ENCODE assay signal across 18 cellular contexts in the genomic region with DNA sequence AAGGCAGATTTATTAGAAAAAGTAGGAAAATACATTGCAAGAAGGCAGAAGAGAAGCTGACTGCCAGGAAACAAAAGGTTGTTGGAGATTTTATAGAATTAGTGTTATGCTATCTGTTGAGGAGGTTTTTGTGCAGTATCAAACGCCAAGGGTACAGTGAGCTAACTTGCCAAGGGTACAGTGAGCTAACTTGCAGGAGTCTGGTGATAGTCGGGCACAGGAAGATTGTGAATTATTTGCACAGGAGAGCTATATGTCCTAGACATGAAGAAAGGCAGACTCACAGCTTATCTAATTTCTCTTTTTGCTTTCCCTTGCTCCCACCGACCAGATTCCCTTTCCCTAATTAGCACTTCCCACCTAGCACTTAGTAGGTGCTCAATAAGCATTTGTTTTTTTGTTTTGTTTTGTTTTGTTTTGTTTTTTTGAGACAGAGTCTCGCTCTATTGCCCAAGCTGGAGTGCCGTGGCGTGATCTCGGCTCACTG. TPM values are rescaled to one million over a fixed set of nuclear protein-coding genes. Genes with fewer than 3 reads are reported as not detected.
DNase-seq lines count a peak whose midpoint lies in the region; ATAC-seq and TF ChIP-seq lines count a peak whose summit lies in the region.
"Had no signal": no experiment of that assay in that cellular context is flagged by ENCODE, and none has a peak within 500 bp of the region (broad histone marks: within the 10 kb centered on the region; RNA-seq: fewer than 3 reads in every experiment).

No MANE protein-coding gene starts in this region.

- dilution Hi-C loops in IMR-90 (cut with HindIII; ENCODE audit: low sequenced_read_pairs, unreplicated experiment): no loop called here

- H3K18ac ChIP-seq in IMR-90 (ENCODE audit: low read depth, low read length): no peak overlapping the region

- no peak overlapping the region for H2BK15ac ChIP-seq in IMR-90 (ENCODE audit: low read depth, low read length)

- peaks cover 9 to 24% of the 10 kb centered on the region in 2 experiments; a peak in 3 of 4 replicates for H3K79me1 ChIP-seq in IMR-90 (ENCODE audit: low read depth in 1 of 2, low read length in 2 of 2)

- H2BK5ac ChIP-seq in IMR-90 (ENCODE audit: low read depth, low read length, poor library complexity, severe bottlenecking): no peak overlapping the region

- H3K27me3 Mint-ChIP-seq in CD14-positive monocyte (ENCODE audit: low read depth in 3 of 3): peaks cover 0 to 3% (median 0%) of the 10 kb centered on the region in 3 donors
- no peaks in the 10 kb centered on the region for H3K27me3 Mint-ChIP-seq in activated T-helper 2 cell treated with anti-CD3 and anti-CD28 coated beads, Interferon-gamma antibody, Interleukin-2, Interleukin-4, amounts not matched to agents 10 μg/mL and 5 μg/mL and 100 μg/mL, durations not matched to agents 14 hours and 24 hours and 36 hours (ENCODE audit: low read depth)
- no peaks in the 10 kb centered on the region for H3K27me3 Mint-ChIP-seq in naive thymus-derived CD4-positive, alpha-beta T cell

- CTCF ChIA-PET in IMR-90 (lab: Yijun Ruan, JAX): no interaction called here
- CTCF ChIA-PET in naive thymus-derived CD4-positive, alpha-beta T cell (lab: Charles Lee): interaction anchor here (1.1 to 18.2 kb wide), 5 partner anchors 9 to 148 kb away, joined by 3 to 1110 read pairs (median 14); no protein-coding TSS in a partner anchor

- TF ChIP-seq POLR2A in IMR-90 (IDR thresholded peaks at IDR 0.05; ENCODE audit: low read depth, low read length): no peak

- H3K14ac ChIP-seq in IMR-90 (replicated peaks; ENCODE audit: low read depth, low read length): no peak overlapping the region

- BruUV-seq in IMR-90 (replicated peaks; lab: Mats Ljungman, UMichigan): no TSS peak

- H3K4me2 ChIP-seq in IMR-90 (ENCODE audit: low read depth, low read length): no peak overlapping the region

- H2AFZ ChIP-seq in IMR-90 (replicated peaks; ENCODE audit: low read length, poor library complexity): no peak overlapping the region

- H3K27ac ChIP-seq in IMR-90 (ENCODE audit: insufficient read depth, low read length): no peak overlapping the region
- H3K27ac ChIP-seq in naive thymus-derived CD4-positive, alpha-beta T cell (ENCODE audit: low read depth, low read length): peak overlapping the region; percentile 86
- H3K27ac ChIP-seq: WERI-Rb-1 had no signal

- no peak overlapping the region for H2AK5ac ChIP-seq in IMR-90 (ENCODE audit: low read depth, low read length)

- no peak overlapping the region for H3K56ac ChIP-seq in IMR-90 (ENCODE audit: extremely low read depth, insufficient read depth, low read length)

- no peak overlapping the region for H4K5ac ChIP-seq in IMR-90 (ENCODE audit: low read depth, low read length)

- WGBS in IMR-90 (ENCODE audit: extremely low coverage in 2 of 2, insufficient read length in 1 of 2), 2 experiments: no CpG with 5 or more reads among the region's 7 CpGs

- peaks cover 81% of the 10 kb centered on the region for H3K4me1 Mint-ChIP-seq in CD14-positive monocyte
- peaks cover 67% of the 10 kb centered on the region for H3K4me1 Mint-ChIP-seq in activated T-helper 2 cell treated with anti-CD3 and anti-CD28 coated beads, Interferon-gamma antibody, Interleukin-2, Interleukin-4, amounts not matched to agents 10 μg/mL and 5 μg/mL and 100 μg/mL, durations not matched to agents 14 hours and 24 hours and 36 hours (ENCODE audit: low read depth)
- H3K4me1 Mint-ChIP-seq in naive thymus-derived CD4-positive, alpha-beta T cell: peaks cover 64 to 73% (median 70%) of the 10 kb centered on the region in 7 donors

- TF ChIP-seq CTCF in CD14-positive monocyte (IDR thresholded peaks at IDR 0.05) (no peak), IMR-90 (conservative IDR thresholded peaks at IDR 0.05; ENCODE audit: low read depth, low read length) (no peak)

- H4K8ac ChIP-seq in IMR-90 (ENCODE audit: low read depth in 2 of 2, low read length in 2 of 2): no peak overlapping the region

- no peak for TF ChIP-seq RAD21 in IMR-90 (IDR thresholded peaks at IDR 0.05; ENCODE audit: low read length)

- H4K91ac ChIP-seq in IMR-90 (ENCODE audit: insufficient read depth, low read depth, low read length): no peak overlapping the region

- peaks cover 4 to 9% of the 10 kb centered on the region in 2 donors for H3K36me3 Mint-ChIP-seq in CD14-positive monocyte
- peaks cover 14% of the 10 kb centered on the region for H3K36me3 Mint-ChIP-seq in activated T-helper 2 cell treated with anti-CD3 and anti-CD28 coated beads, Interferon-gamma antibody, Interleukin-2, Interleukin-4, amounts not matched to agents 10 μg/mL and 5 μg/mL and 100 μg/mL, durations not matched to agents 14 hours and 24 hours and 36 hours (ENCODE audit: low read depth)
- peaks cover 0 to 30% (median 0%) of the 10 kb centered on the region in 5 donors for H3K36me3 Mint-ChIP-seq in naive thymus-derived CD4-positive, alpha-beta T cell

- H3K36me3 ChIP-seq in IMR-90 (ENCODE audit: control insufficient read depth, insufficient read depth, low read length): no peaks in the 10 kb centered on the region
- peaks cover 0 to 9% (median 0%) of the 10 kb centered on the region in 3 experiments for H3K36me3 ChIP-seq in naive thymus-derived CD4-positive, alpha-beta T cell (ENCODE audit: control insufficient read depth in 2 of 3, insufficient read depth in 3 of 3, low read length in 3 of 3)

- peaks cover 0 to 3% (median 0%) of the 10 kb centered on the region in 7 donors for H3K9me3 Mint-ChIP-seq in CD14-positive monocyte
- H3K9me3 Mint-ChIP-seq in activated T-helper 2 cell treated with anti-CD3 and anti-CD28 coated beads, Interferon-gamma antibody, Interleukin-2, Interleukin-4, amounts not matched to agents 10 μg/mL and 5 μg/mL and 100 μg/mL, durations not matched to agents 14 hours and 24 hours and 36 hours: no peaks in the 10 kb centered on the region
- H3K9me3 Mint-ChIP-seq in naive thymus-derived CD4-positive, alpha-beta T cell: no peaks in the 10 kb centered on the region

- no peak overlapping the region for H3K4ac ChIP-seq in IMR-90 (ENCODE audit: low read depth, low read length)

- H3K4me3 ChIP-seq in IMR-90 (ENCODE audit: insufficient read depth, low read depth, low read length): no peak overlapping the region
- H3K4me3 ChIP-seq in naive thymus-derived CD4-positive, alpha-beta T cell (ENCODE audit: low read length): no peak overlapping the region
- H3K4me3 ChIP-seq: mucosa of descending colon had no signal

- DNase-seq in CD14-positive monocyte (ENCODE audit: low spot score) (no peak), IMR-90 (no peak), NCI-H1417 treated with DMSO at 0.1 percent for 48 hours (lab: John Stamatoyannopoulos, UW) (no peak), cerebellum (ENCODE audit: low spot score) (no peak), NCI-H187 treated with DMSO at 0.1 percent for 48 hours (lab: John Stamatoyannopoulos, UW) (no peak), HUDEP-2 (lab: John Stamatoyannopoulos, UW; ENCODE audit: unreplicated experiment in 76 of 76) (no peak)
- DNase-seq in activated T-helper 2 cell treated with anti-CD3 and anti-CD28 coated beads, Interferon-gamma antibody, Interleukin-2, Interleukin-4, amounts not matched to agents 10 μg/mL and 5 μg/mL and 100 μg/mL, durations not matched to agents 14 hours and 24 hours and 36 hours (ENCODE audit: low spot score): no peak
- no peak for DNase-seq in naive thymus-derived CD4-positive, alpha-beta T cell
- DNase-seq: GF-D8, islet precursor cell, NCI-H2081, NCI-H774, SHP77, WERI-Rb-1 had no signal

- no peak for ATAC-seq in IMR-90 (ENCODE audit: low read depth)
- no peak for ATAC-seq in naive thymus-derived CD4-positive, alpha-beta T cell

- no peaks in the 10 kb centered on the region for H3K9me3 ChIP-seq in IMR-90 (ENCODE audit: control insufficient read depth, insufficient read depth, low read length)
- H3K9me3 ChIP-seq in naive thymus-derived CD4-positive, alpha-beta T cell (ENCODE audit: control insufficient read depth in 2 of 3, low read length in 3 of 3): no peaks in the 10 kb centered on the region
- H3K9me3 ChIP-seq: mucosa of descending colon had no signal

- no peak overlapping the region for H2AK9ac ChIP-seq in IMR-90 (replicated peaks; ENCODE audit: low read depth, low read length, poor library complexity)

- in situ Hi-C loops in IMR-90 (cut with MboI; ENCODE audit: low sequenced_read_pairs): loop anchor here (10.0 kb wide), 1 partner anchor 404 kb away; no protein-coding TSS in a partner anchor

- H4K20me1 ChIP-seq in IMR-90 (ENCODE audit: insufficient read depth, low read length): peaks cover 17% of the 10 kb centered on the region

- H2BK120ac ChIP-seq in IMR-90 (ENCODE audit: low read depth, low read length): no peak overlapping the region

- intact Hi-C loops in CD14-positive monocyte (cut with micrococcal nuclease) (no loop called here), IMR-90 (cut with micrococcal nuclease) (no loop called here)
- intact Hi-C loops in activated T-helper 2 cell treated with anti-CD3 and anti-CD28 coated beads, Interferon-gamma antibody, Interleukin-2, Interleukin-4, amounts not matched to agents 10 μg/mL and 5 μg/mL and 100 μg/mL, durations not matched to agents 14 hours and 24 hours and 36 hours (cut with micrococcal nuclease): no loop called here
- intact Hi-C loops in naive thymus-derived CD4-positive, alpha-beta T cell (cut with micrococcal nuclease): loop anchor here in 1 of 2 donors (5.0 kb wide), 1 partner anchor 128 kb away; a partner anchor contains a TSS

- peak overlapping the region; percentile 31; the same call in 1 of the 2 replicates for H3K23ac ChIP-seq in IMR-90 (ENCODE audit: low read depth, low read length)

- H3K27me3 ChIP-seq in IMR-90 (ENCODE audit: control insufficient read depth, insufficient read depth, low read length): no peaks in the 10 kb centered on the region
- H3K27me3 ChIP-seq in naive thymus-derived CD4-positive, alpha-beta T cell (ENCODE audit: control insufficient read depth in 2 of 2, insufficient read depth in 2 of 2, low read length in 2 of 2): no peaks in the 10 kb centered on the region

- peak overlapping the region in 1 of 2 donors; percentile 45 for H3K4me3 Mint-ChIP-seq in CD14-positive monocyte
- H3K4me3 Mint-ChIP-seq in activated T-helper 2 cell treated with anti-CD3 and anti-CD28 coated beads, Interferon-gamma antibody, Interleukin-2, Interleukin-4, amounts not matched to agents 10 μg/mL and 5 μg/mL and 100 μg/mL, durations not matched to agents 14 hours and 24 hours and 36 hours (ENCODE audit: low read depth): no peak overlapping the region
- peak overlapping the region; percentile 34 to 99 (median 88) for H3K4me3 Mint-ChIP-seq in naive thymus-derived CD4-positive, alpha-beta T cell

- no peak overlapping the region for H2BK20ac ChIP-seq in IMR-90 (ENCODE audit: low read depth, low read length)

- peaks cover 14% of the 10 kb centered on the region for H3K4me1 ChIP-seq in IMR-90 (ENCODE audit: control insufficient read depth, insufficient read depth, low read length)
- peaks cover 55 to 56% of the 10 kb centered on the region in 2 donors for H3K4me1 ChIP-seq in naive thymus-derived CD4-positive, alpha-beta T cell (ENCODE audit: control insufficient read depth in 2 of 2, insufficient read depth in 2 of 2, low read length in 2 of 2)

- POLR2A ChIA-PET in IMR-90 (lab: Charles Lee; ENCODE audit: unreplicated experiment): interaction anchor here (0.5 kb wide), 1 partner anchor 51 kb away, joined by 3 read pairs; no protein-coding TSS in a partner anchor
- POLR2A ChIA-PET in naive thymus-derived CD4-positive, alpha-beta T cell (lab: Charles Lee): interaction anchor here (1.0 to 24.4 kb wide), 5 partner anchors 8 to 159 kb away, joined by 3 to 1077 read pairs (median 6); a partner anchor contains a TSS

- peak overlapping the region; percentile 97 to 99 (median 99) for H3K27ac Mint-ChIP-seq in CD14-positive monocyte
- peak overlapping the region; percentile 99 for H3K27ac Mint-ChIP-seq in activated T-helper 2 cell treated with anti-CD3 and anti-CD28 coated beads, Interferon-gamma antibody, Interleukin-2, Interleukin-4, amounts not matched to agents 10 μg/mL and 5 μg/mL and 100 μg/mL, durations not matched to agents 14 hours and 24 hours and 36 hours
- H3K27ac Mint-ChIP-seq in naive thymus-derived CD4-positive, alpha-beta T cell: peak overlapping the region; percentile 90 to 100 (median 98)

- H3K9me1 ChIP-seq in IMR-90 (ENCODE audit: insufficient read depth, low read length): no peaks in the 10 kb centered on the region

- H3K9ac ChIP-seq in IMR-90 (ENCODE audit: low read depth, low read length): no peak overlapping the region

RNA-seq across cellular contexts. Expression of a gene that starts 2.7 kb away (rescaled TPM):
- polyA plus RNA-seq in CD14-positive monocyte (100 to 1,000 TPM in 1 of 2 donors, 10 to 100 TPM in 1; 79.0 to 106 TPM), IMR-90 (2012; rRNA removed) (42.5 and 54.0 TPM in 2 replicates)
- total RNA-seq in IMR-90 (2012; rRNA removed) (10.8 and 13.6 TPM in 2 replicates), cerebellum (21.9 TPM)
- polyA plus RNA-seq in IMR-90 (2012; cell fraction: cytosol; rRNA removed): 33.3 and 58.6 TPM in 2 replicates
- 97.3 and 182 TPM in 2 replicates for polyA plus RNA-seq in IMR-90 (2012; cell fraction: nucleus; rRNA removed; ENCODE audit: low replicate concordance)
- 261 and 266 TPM in 2 replicates for total RNA-seq in activated T-helper 2 cell treated with anti-CD3 and anti-CD28 coated beads, Interferon-gamma antibody, Interleukin-2, Interleukin-4, amounts not matched to agents 10 μg/mL and 5 μg/mL and 100 μg/mL, durations not matched to agents 14 hours and 24 hours and 36 hours
- total RNA-seq in naive thymus-derived CD4-positive, alpha-beta T cell: 100 to 1,000 TPM; 163 to 421 (median 228) TPM
- polyA plus RNA-seq in naive thymus-derived CD4-positive, alpha-beta T cell: 100 to 1,000 TPM in 1 of 2 donors, 10 to 100 TPM in 1; 67.7 to 144 TPM

RNA-seq across cellular contexts. Expression of a gene that starts 30.6 kb away (rescaled TPM):
- polyA plus RNA-seq in CD14-positive monocyte: not detected
- total RNA-seq in IMR-90 (2012; rRNA removed): not detected in 2 replicates
- polyA plus RNA-seq in IMR-90 (2012; rRNA removed): not detected in 2 replicates
- polyA plus RNA-seq in IMR-90 (2012; cell fraction: cytosol; rRNA removed): not detected in 2 replicates
- not detected in 2 replicates for polyA plus RNA-seq in IMR-90 (2012; cell fraction: nucleus; rRNA removed; ENCODE audit: low replicate concordance)
- not detected in 2 replicates for total RNA-seq in activated T-helper 2 cell treated with anti-CD3 and anti-CD28 coated beads, Interferon-gamma antibody, Interleukin-2, Interleukin-4, amounts not matched to agents 10 μg/mL and 5 μg/mL and 100 μg/mL, durations not matched to agents 14 hours and 24 hours and 36 hours
- not detected for total RNA-seq in naive thymus-derived CD4-positive, alpha-beta T cell
- polyA plus RNA-seq in naive thymus-derived CD4-positive, alpha-beta T cell: not detected
- not detected for total RNA-seq in cerebellum
- total RNA-seq: bronchial epithelial cell, endothelial cell of umbilical vein, H1, mucosa of descending colon had no signal
- polyA plus RNA-seq: endothelial cell of umbilical vein, H1 had no signal

RNA-seq across cellular contexts. Expression of a gene that starts 33.4 kb away (rescaled TPM):
- polyA plus RNA-seq in CD14-positive monocyte (not detected), IMR-90 (2012; rRNA removed) (not detected in 2 replicates)
- total RNA-seq in IMR-90 (2012; rRNA removed) (not detected in 2 replicates), cerebellum (0.09 TPM)
- polyA plus RNA-seq in IMR-90 (2012; cell fraction: cytosol; rRNA removed): not detected in 2 replicates
- 0.09 and 0.30 TPM in 2 replicates for polyA plus RNA-seq in IMR-90 (2012; cell fraction: nucleus; rRNA removed; ENCODE audit: low replicate concordance)
- total RNA-seq in activated T-helper 2 cell treated with anti-CD3 and anti-CD28 coated beads, Interferon-gamma antibody, Interleukin-2, Interleukin-4, amounts not matched to agents 10 μg/mL and 5 μg/mL and 100 μg/mL, durations not matched to agents 14 hours and 24 hours and 36 hours: 0.32 TPM in 1 of 2 replicates, not detected in the other
- 1 to 10 TPM in 4 of 5 experiments, under 1 TPM in 1; 0.35 to 2.4 (median 1.3) TPM for total RNA-seq in naive thymus-derived CD4-positive, alpha-beta T cell
- polyA plus RNA-seq in naive thymus-derived CD4-positive, alpha-beta T cell: not detected
- total RNA-seq: endothelial cell of umbilical vein, H1 had no signal
- polyA plus RNA-seq: endothelial cell of umbilical vein, H1 had no signal

RNA-seq across cellular contexts. Expression of a gene that starts 47.2 kb away (rescaled TPM):
- polyA plus RNA-seq in CD14-positive monocyte (not detected), IMR-90 (2012; rRNA removed) (not detected in 2 replicates)
- total RNA-seq in IMR-90 (2012; rRNA removed) (not detected in 2 replicates), cerebellum (1.00 TPM)
- polyA plus RNA-seq in IMR-90 (2012; cell fraction: cytosol; rRNA removed): not detected in 2 replicates
- polyA plus RNA-seq in IMR-90 (2012; cell fraction: nucleus; rRNA removed; ENCODE audit: low replicate concordance): 0.12 and 0.24 TPM in 2 replicates
- total RNA-seq in activated T-helper 2 cell treated with anti-CD3 and anti-CD28 coated beads, Interferon-gamma antibody, Interleukin-2, Interleukin-4, amounts not matched to agents 10 μg/mL and 5 μg/mL and 100 μg/mL, durations not matched to agents 14 hours and 24 hours and 36 hours: 0.16 TPM in 1 of 2 replicates, not detected in the other
- under 1 TPM in 2 of 5 experiments, not detected in 3; 0.27 to 0.60 TPM for total RNA-seq in naive thymus-derived CD4-positive, alpha-beta T cell
- not detected for polyA plus RNA-seq in naive thymus-derived CD4-positive, alpha-beta T cell
- total RNA-seq: bronchial epithelial cell, endothelial cell of umbilical vein, H1 had no signal
- polyA plus RNA-seq: endothelial cell of umbilical vein had no signal

RNA-seq across cellular contexts. Expression of a gene that starts 53.9 kb away (rescaled TPM):
- polyA plus RNA-seq in CD14-positive monocyte: not detected
- under 0.01 TPM in 2 replicates for total RNA-seq in IMR-90 (2012; rRNA removed)
- polyA plus RNA-seq in IMR-90 (2012; rRNA removed): 0.03 and 0.04 TPM in 2 replicates
- 0.02 TPM in 1 of 2 replicates, not detected in the other for polyA plus RNA-seq in IMR-90 (2012; cell fraction: cytosol; rRNA removed)
- 0.05 and 0.06 TPM in 2 replicates for polyA plus RNA-seq in IMR-90 (2012; cell fraction: nucleus; rRNA removed; ENCODE audit: low replicate concordance)
- 0.37 and 0.48 TPM in 2 replicates for total RNA-seq in activated T-helper 2 cell treated with anti-CD3 and anti-CD28 coated beads, Interferon-gamma antibody, Interleukin-2, Interleukin-4, amounts not matched to agents 10 μg/mL and 5 μg/mL and 100 μg/mL, durations not matched to agents 14 hours and 24 hours and 36 hours
- total RNA-seq in naive thymus-derived CD4-positive, alpha-beta T cell: under 1 TPM in 1 of 5 experiments, not detected in 4; 0.63 TPM
- not detected for polyA plus RNA-seq in naive thymus-derived CD4-positive, alpha-beta T cell
- 0.18 TPM for total RNA-seq in cerebellum
